21 cellular contexts compared by ENCODE assay signal in the genomic region with DNA sequence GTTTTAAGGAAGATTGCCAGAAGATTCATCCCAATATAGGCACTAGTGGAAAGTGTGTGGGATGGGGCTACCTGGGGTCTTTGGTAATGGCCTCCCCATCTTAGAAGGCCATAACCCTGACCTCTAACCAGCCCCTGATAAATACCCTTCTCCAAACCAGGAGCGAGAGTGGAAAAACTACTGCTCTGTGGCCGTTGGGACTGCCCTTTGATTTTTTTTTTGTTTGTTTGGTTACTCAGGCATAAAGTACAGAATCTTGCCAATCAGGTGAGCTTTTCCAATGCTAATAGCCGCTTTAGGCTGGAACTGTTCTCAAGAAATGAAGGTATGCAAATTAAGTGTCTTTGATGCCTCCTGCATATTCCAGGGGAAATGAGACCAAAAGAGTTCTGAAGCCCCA.
DNase-seq lines count a peak whose midpoint lies in the region; ATAC-seq, FAIRE-seq and TF ChIP-seq lines count a peak whose summit lies in the region.
"Had no signal": no experiment of that assay in that cellular context is flagged by ENCODE, and none has a peak within 500 bp of the region (broad histone marks: within the 10 kb centered on the region; RNA-seq: fewer than 3 reads in every experiment).

No MANE protein-coding gene starts in this region.

- no peak for FAIRE-seq in HepG2 (lab: Jason Lieb, UNC)
- FAIRE-seq: G401.6, GM12878, GM19239, H1 had no signal

- POLR2A ChIA-PET in HepG2 (lab: Yijun Ruan, JAX) = no interaction called here

- in situ Hi-C loops in HepG2 (cut with HindIII; ENCODE audit: extremely low pct_ligation_motif_present, low pct_unique_long_range_greater_than_20kb) = no loop called here

- TF ChIP-seq RAD21 in liver (IDR thresholded peaks at IDR 0.05) (no peak), HepG2 (CRISPR knock-in tag; IDR thresholded peaks at IDR 0.05) (no peak)

- H3K9me3 ChIP-seq in liver (ENCODE audit: control insufficient read depth in 4 of 4, low read length in 3 of 4) (no peaks in the 10 kb centered on the region), HepG2 (ENCODE audit: low read length) (no peaks in the 10 kb centered on the region), right lobe of liver (no peaks in the 10 kb centered on the region), smooth muscle cell (replicated peaks; ENCODE audit: low read depth) (no peaks in the 10 kb centered on the region), testis (no peaks in the 10 kb centered on the region)
- H3K9me3 ChIP-seq: BLaER1, Caco-2 had no signal

- no peak for TF ChIP-seq EP300 in HepG2 (IDR thresholded peaks at IDR 0.05; ENCODE audit: low read depth in 2 of 2, low read length in 2 of 2)
- no peak for TF ChIP-seq EP300 in HepG2 (CRISPR knock-in tag; IDR thresholded peaks at IDR 0.05; ENCODE audit: borderline replicate concordance)

- CTCF ChIA-PET in HepG2 (lab: Yijun Ruan, JAX; ENCODE audit: low intra/inter-chr PET ratio, low total read pairs) = no interaction called here

- ATAC-seq in HepG2 = no peak
- ATAC-seq in right lobe of liver = peak; percentile 58 to 78 (median 72)
- ATAC-seq: CD8-positive, alpha-beta T cell; GM12878 had no signal

- no peak for TF ChIP-seq POLR2A in HepG2 (IDR thresholded peaks at IDR 0.05; ENCODE audit: insufficient read depth in 1 of 2, low read depth in 2 of 2, low read length in 2 of 2)
- TF ChIP-seq POLR2A in right lobe of liver (IDR thresholded peaks at IDR 0.05) = no peak
- TF ChIP-seq POLR2A in testis (IDR thresholded peaks at IDR 0.05) = no peak

- H3K9ac ChIP-seq in liver (ENCODE audit: low read depth in 1 of 2, low read length in 2 of 2) (no peak overlapping the region), HepG2 (ENCODE audit: insufficient read depth, low read depth, low read length) (no peak overlapping the region), smooth muscle cell (ENCODE audit: low read depth) (no peak overlapping the region)
- H3K9ac ChIP-seq: BLaER1, GM23248 had no signal

- H3K4me1 ChIP-seq in liver (ENCODE audit: control insufficient read depth in 4 of 4, insufficient read depth in 4 of 4, low read length in 3 of 4) = peaks cover 2 to 22% (median 13%) of the 10 kb centered on the region in 4 donors
- H3K4me1 ChIP-seq in HepG2 (ENCODE audit: insufficient read depth, low read length) = no peaks in the 10 kb centered on the region; the same call in 1 of the 2 replicates
- peaks cover 0 to 24% (median 5%) of the 10 kb centered on the region in 4 donors for H3K4me1 ChIP-seq in right lobe of liver
- H3K4me1 ChIP-seq in smooth muscle cell (ENCODE audit: low read depth) = peaks cover 5% of the 10 kb centered on the region
- H3K4me1 ChIP-seq in testis = peaks cover 6% of the 10 kb centered on the region
- H3K4me1 ChIP-seq: BLaER1 had no signal

- no peak for DNase-seq in HepG2 (ENCODE audit: low spot score)
- no peak for DNase-seq in right lobe of liver
- DNase-seq in smooth muscle cell (lab: John Stamatoyannopoulos, UW; ENCODE audit: unreplicated experiment) = no peak
- no peak for DNase-seq in KG1 (lab: John Stamatoyannopoulos, UW)
- no peak for DNase-seq in testis
- DNase-seq in mesenteric fat pad (ENCODE audit: low spot score) = no peak
- DNase-seq: CD4-positive, CD25-positive, alpha-beta regulatory T cell; CD8-positive, alpha-beta T cell; DMS153; DND-41; GM23248; H7; HCEC 1CT had no signal

- intact Hi-C loops in HepG2 (cut with micrococcal nuclease; ENCODE audit: unreplicated experiment) = no loop called here
- intact Hi-C loops in right lobe of liver (cut with DNase I) = no loop called here
- intact Hi-C loops in testis (cut with DNase I; ENCODE audit: low total_unique reads) = no loop called here

- H2AFZ ChIP-seq in HepG2 (ENCODE audit: low read length) = no peak overlapping the region
- H2AFZ ChIP-seq in smooth muscle cell (ENCODE audit: low read depth) = no peak overlapping the region
- H2AFZ ChIP-seq: GM23248 had no signal

- BruUV-seq in HepG2 (replicated peaks; lab: Mats Ljungman, UMichigan) = no TSS peak

- H3K4me2 ChIP-seq in HepG2 (ENCODE audit: low read depth, low read length) (no peak overlapping the region), smooth muscle cell (no peak overlapping the region)
- H3K4me2 ChIP-seq: BLaER1 had no signal

- H4K20me1 ChIP-seq in HepG2 (ENCODE audit: insufficient read depth, low read length) (no peaks in the 10 kb centered on the region), smooth muscle cell (ENCODE audit: low read depth) (no peaks in the 10 kb centered on the region)
- H4K20me1 ChIP-seq: BLaER1 had no signal

- WGBS in liver = 30% methylated on average over 3 of the region's 3 CpGs
- 4% methylated on average over 3 of the region's 3 CpGs for WGBS in HepG2 (ENCODE audit: low lambda C conversion rate)
- WGBS in right lobe of liver (ENCODE audit: insufficient coverage, low coverage, low lambda C conversion rate, missing lambda C conversion rate) = 22% methylated on average over 3 of the region's 3 CpGs
- 91% methylated on average over 3 of the region's 3 CpGs for WGBS in smooth muscle cell (ENCODE audit: low lambda C conversion rate)
- 62 to 69% methylated on average over 3 of the region's 3 CpGs for WGBS in testis, 2 donors

- H3K27me3 ChIP-seq in liver (ENCODE audit: control insufficient read depth in 4 of 4, insufficient read depth in 4 of 4, low read length in 3 of 4) (no peaks in the 10 kb centered on the region), HepG2 (ENCODE audit: control insufficient read depth in 1 of 2, insufficient read depth in 2 of 2, low read length in 2 of 2) (peaks cover 0 to 5% of the 10 kb centered on the region in 2 experiments; a peak in 2 of 5 replicates), right lobe of liver (no peaks in the 10 kb centered on the region), smooth muscle cell (ENCODE audit: low read depth) (no peaks in the 10 kb centered on the region), testis (no peaks in the 10 kb centered on the region)
- H3K27me3 ChIP-seq: BLaER1 had no signal

- H3K79me2 ChIP-seq in HepG2 (ENCODE audit: insufficient read depth, low read length) (no peaks in the 10 kb centered on the region), smooth muscle cell (ENCODE audit: low read depth) (no peaks in the 10 kb centered on the region)

- H3F3A ChIP-seq in smooth muscle cell (ENCODE audit: low read depth) = no peaks in the 10 kb centered on the region

- no peak for TF ChIP-seq CTCF in liver (IDR thresholded peaks at IDR 0.05; ENCODE audit: low read depth, low read length, missing input control)
- TF ChIP-seq CTCF in HepG2 (CRISPR knock-in tag; IDR thresholded peaks at IDR 0.05) = no peak
- TF ChIP-seq CTCF in VCaP (conservative IDR thresholded peaks at IDR 0.05) = no peak
- TF ChIP-seq CTCF in right lobe of liver (IDR thresholded peaks at IDR 0.05) = no peak
- TF ChIP-seq CTCF in smooth muscle cell (IDR thresholded peaks at IDR 0.05; ENCODE audit: borderline replicate concordance, insufficient read depth, poor library complexity, severe bottlenecking) = no peak
- no peak for TF ChIP-seq CTCF in testis (IDR thresholded peaks at IDR 0.05)

- H3K4me3 ChIP-seq in liver (ENCODE audit: low read depth in 1 of 3, low read length in 3 of 3) (no peak overlapping the region), HepG2 (replicated peaks in 1 of 3; ENCODE audit: insufficient read depth in 1 of 3, low read depth in 2 of 3, low read length in 3 of 3) (no peak overlapping the region), right lobe of liver (no peak overlapping the region), smooth muscle cell (no peak overlapping the region), testis (no peak overlapping the region)
- H3K4me3 ChIP-seq: BLaER1, GM12878, GM23248 had no signal

- H3K27ac ChIP-seq in liver (ENCODE audit: low read depth in 1 of 2, low read length in 2 of 2) (no peak overlapping the region), HepG2 (ENCODE audit: extremely low read length, insufficient read depth, low read length) (no peak overlapping the region), VCaP (peak overlapping the region; percentile 31), right lobe of liver (peak overlapping the region in 1 of 3 donors; percentile 51), smooth muscle cell (ENCODE audit: low read depth) (peak overlapping the region; percentile 8), testis (no peak overlapping the region)
- H3K27ac ChIP-seq: BLaER1, GM23248 had no signal

- H3K36me3 ChIP-seq in liver (ENCODE audit: control insufficient read depth in 4 of 4, insufficient read depth in 3 of 4, low read depth in 1 of 4, low read length in 3 of 4) (no peaks in the 10 kb centered on the region), HepG2 (replicated peaks in 1 of 2; ENCODE audit: control insufficient read depth in 1 of 2, insufficient read depth in 2 of 2, low read length in 2 of 2) (no peaks in the 10 kb centered on the region), right lobe of liver (no peaks in the 10 kb centered on the region), smooth muscle cell (ENCODE audit: low read depth) (no peaks in the 10 kb centered on the region), testis (ENCODE audit: low read depth, missing control alignments) (no peaks in the 10 kb centered on the region)
- H3K36me3 ChIP-seq: BLaER1 had no signal

TF ChIP-seq in liver, 16 proteins besides CTCF, POLR2A, EP300 and RAD21 (continues in another document):
- TF ChIP-seq JUND (IDR thresholded peaks at IDR 0.05) (peak in 1 of 2 donors; percentile 33), TAF1 (conservative IDR thresholded peaks at IDR 0.05) (no peak), YY1 (IDR thresholded peaks at IDR 0.05) (no peak)

TF ChIP-seq in HepG2, 621 proteins besides CTCF, POLR2A, EP300 and RAD21:
- no peak for TF ChIP-seq KDM3A (CRISPR knock-in tag; IDR thresholded peaks at IDR 0.05; ENCODE audit: low read depth)
- TF ChIP-seq ATF7-NPFF (CRISPR knock-in tag; IDR thresholded peaks at IDR 0.05; ENCODE audit: low read depth) = no peak
- TF ChIP-seq GTF3A (CRISPR knock-in tag; conservative IDR thresholded peaks at IDR 0.05) = no peak
- no peak for TF ChIP-seq PCBP2 (optimal IDR thresholded peaks at IDR 0.05; ENCODE audit: low read depth, low read length, poor library complexity, severe bottlenecking)
- TF ChIP-seq ZNF331 (CRISPR knock-in tag; IDR thresholded peaks at IDR 0.05) = no peak
- no peak for TF ChIP-seq NFYB (CRISPR knock-in tag; IDR thresholded peaks at IDR 0.05)

Comparison
In these comparisons a context has a peak if more than half of its experiments do, and no peak if none do; other contexts are left out.
1. H3K27ac ChIP-seq: peak in VCaP (single experiment) and smooth muscle cell (single experiment); none in liver (0 of 2), HepG2 (single experiment) and testis (0 of 2).